9 cellular contexts compared by ENCODE assay signal in the genomic region with DNA sequence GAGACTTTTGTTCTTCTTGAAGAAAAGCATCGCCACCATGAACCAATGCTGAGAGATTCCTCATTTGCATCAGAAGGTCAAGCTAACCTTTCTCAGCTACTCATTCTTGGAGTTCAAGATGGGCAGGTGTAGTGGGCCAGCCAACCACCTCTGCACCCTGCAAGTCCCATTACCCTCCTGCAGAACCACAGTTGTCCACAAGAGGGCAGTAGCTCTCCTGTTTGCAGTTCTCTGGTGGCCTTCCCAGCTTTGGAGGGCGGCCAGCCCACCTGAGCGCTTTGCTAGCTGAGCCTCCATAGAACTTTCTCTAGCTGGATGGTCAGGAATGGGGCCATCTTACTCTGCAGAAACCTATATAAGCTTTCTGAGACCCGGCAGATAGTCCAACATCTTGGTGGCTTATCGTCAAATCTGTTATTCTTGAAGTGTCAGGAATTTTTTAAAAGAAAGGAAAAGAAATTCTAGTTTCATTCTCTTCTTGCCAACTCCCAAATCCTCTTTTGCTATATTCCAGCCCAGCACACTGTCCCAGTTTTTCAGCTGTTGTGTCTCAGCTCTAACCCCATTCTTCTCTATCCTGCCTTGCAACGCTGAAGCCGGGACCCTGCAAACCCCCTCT. TPM values are rescaled to one million over a fixed set of nuclear protein-coding genes. Genes with fewer than 3 reads are reported as not detected.
DNase-seq lines count a peak whose midpoint lies in the region; ATAC-seq, FAIRE-seq and TF ChIP-seq lines count a peak whose summit lies in the region.
"Had no signal": no experiment of that assay in that cellular context is flagged by ENCODE, and none has a peak within 500 bp of the region (broad histone marks: within the 10 kb centered on the region; RNA-seq: fewer than 3 reads in every experiment).

No MANE protein-coding gene starts in this region.

- TF ChIP-seq CTCF in CD14-positive monocyte (IDR thresholded peaks at IDR 0.05) (peak; percentile 97), prostate gland (IDR thresholded peaks at IDR 0.05) (peak; percentile 76 to 88 (median 80)), uterus (IDR thresholded peaks at IDR 0.05) (peak; percentile 76 to 91 (median 87))

- intact Hi-C loops in CD14-positive monocyte (cut with micrococcal nuclease) = no loop called here
- intact Hi-C loops in prostate gland (cut with DNase I) = loop anchor here (5.0 kb wide), 1 partner anchor 225 kb away; no protein-coding TSS in a partner anchor
- intact Hi-C loops in uterus (cut with DNase I; ENCODE audit: low total_unique reads) = no loop called here

- DNase-seq in CD14-positive monocyte (ENCODE audit: low spot score) = no peak
- peak; percentile 70 for DNase-seq in GM19240 (ENCODE audit: insufficient read length, low spot score)
- peak; percentile 74 for DNase-seq in HuH-7 (ENCODE audit: low spot score)
- peak; percentile 18 for DNase-seq in RCC 7860 (ENCODE audit: low spot score)
- peak; percentile 50 for DNase-seq in glomerular endothelial cell (ENCODE audit: extremely low read depth, low read depth, low spot score)
- DNase-seq in prostate gland (ENCODE audit: low spot score) = peak; percentile 83
- DNase-seq in uterus = peak; percentile 81 to 88

- H3K27me3 Mint-ChIP-seq in CD14-positive monocyte (ENCODE audit: low read depth in 3 of 3) = peaks cover 41 to 81% (median 75%) of the 10 kb centered on the region in 3 donors
- peaks cover 53% of the 10 kb centered on the region for H3K27me3 Mint-ChIP-seq in activated T-helper 17 cell treated with anti-CD3 and anti-CD28 coated beads, Interleukin-2, amount 50 U/mL, for 72 hours

- peak overlapping the region in 1 of 2 donors; percentile 59 for H3K4me3 Mint-ChIP-seq in CD14-positive monocyte
- H3K4me3 Mint-ChIP-seq in activated T-helper 17 cell treated with anti-CD3 and anti-CD28 coated beads, Interleukin-2, amount 50 U/mL, for 72 hours = no peak overlapping the region

- H3K9me3 ChIP-seq in prostate gland = no peaks in the 10 kb centered on the region
- no peaks in the 10 kb centered on the region for H3K9me3 ChIP-seq in uterus

- H3K27ac Mint-ChIP-seq in CD14-positive monocyte = no peak overlapping the region
- no peak overlapping the region for H3K27ac Mint-ChIP-seq in activated T-helper 17 cell treated with anti-CD3 and anti-CD28 coated beads, Interleukin-2, amount 50 U/mL, for 72 hours

- peak; percentile 31 for ATAC-seq in activated T-helper 17 cell treated with anti-CD3 and anti-CD28 coated beads, Interleukin-2, amount 50 U/mL, for 72 hours (replicated peaks)

- no peak overlapping the region for H3K27ac ChIP-seq in prostate gland
- no peak overlapping the region for H3K27ac ChIP-seq in uterus

- 49% methylated on average over 7 of the region's 7 CpGs for WGBS in prostate gland

- H3K27me3 ChIP-seq in prostate gland (replicated peaks; ENCODE audit: insufficient read depth) = no peaks in the 10 kb centered on the region
- no peaks in the 10 kb centered on the region for H3K27me3 ChIP-seq in uterus

- H3K4me3 ChIP-seq in prostate gland (no peak overlapping the region), uterus (no peak overlapping the region)

- peaks cover 21% of the 10 kb centered on the region for H3K4me1 Mint-ChIP-seq in CD14-positive monocyte
- H3K4me1 Mint-ChIP-seq in activated T-helper 17 cell treated with anti-CD3 and anti-CD28 coated beads, Interleukin-2, amount 50 U/mL, for 72 hours = no peaks in the 10 kb centered on the region

- H3K9me3 Mint-ChIP-seq in CD14-positive monocyte = peaks cover 0 to 13% (median 0%) of the 10 kb centered on the region in 7 donors
- H3K9me3 Mint-ChIP-seq in activated T-helper 17 cell treated with anti-CD3 and anti-CD28 coated beads, Interleukin-2, amount 50 U/mL, for 72 hours = no peaks in the 10 kb centered on the region

- no peaks in the 10 kb centered on the region for H3K36me3 Mint-ChIP-seq in CD14-positive monocyte
- no peaks in the 10 kb centered on the region for H3K36me3 Mint-ChIP-seq in activated T-helper 17 cell treated with anti-CD3 and anti-CD28 coated beads, Interleukin-2, amount 50 U/mL, for 72 hours (ENCODE audit: low read depth)

- H3K36me3 ChIP-seq in prostate gland = no peaks in the 10 kb centered on the region
- H3K36me3 ChIP-seq in uterus = no peaks in the 10 kb centered on the region

- no peaks in the 10 kb centered on the region for H3K4me1 ChIP-seq in prostate gland (replicated peaks)
- H3K4me1 ChIP-seq in uterus = no peaks in the 10 kb centered on the region

- no peak for FAIRE-seq in RCC 7860 (lab: Jason Lieb, UNC)

- no peak for TF ChIP-seq POLR2A in prostate gland (IDR thresholded peaks at IDR 0.05)
- TF ChIP-seq POLR2A in uterus (IDR thresholded peaks at IDR 0.05) = no peak

RNA-seq across cellular contexts. Expression of gene LMX1A, which starts 11.0 kb away (rescaled TPM):
- polyA plus RNA-seq in CD14-positive monocyte = not detected
- not detected for total RNA-seq in activated T-helper 17 cell treated with anti-CD3 and anti-CD28 coated beads, Interleukin-2, amount 50 U/mL, for 72 hours
- total RNA-seq in glomerular endothelial cell (not detected in 2 replicates), prostate gland (under 1 TPM in 1 of 2 donors, not detected in 1; 0.28 TPM), uterus (under 1 TPM in 1 of 4 donors, not detected in 3; 0.41 TPM)
- total RNA-seq: T-helper 1 cell treated with Interleukin-12 subunit alpha and Interleukin-12 subunit beta and Interleukin-4 antibody, amounts not matched to agents 30 ng/mL and 1 ng/mL, for 36 hours had no signal
